ENCODE assay signal across 20 cellular contexts in the genomic region with DNA sequence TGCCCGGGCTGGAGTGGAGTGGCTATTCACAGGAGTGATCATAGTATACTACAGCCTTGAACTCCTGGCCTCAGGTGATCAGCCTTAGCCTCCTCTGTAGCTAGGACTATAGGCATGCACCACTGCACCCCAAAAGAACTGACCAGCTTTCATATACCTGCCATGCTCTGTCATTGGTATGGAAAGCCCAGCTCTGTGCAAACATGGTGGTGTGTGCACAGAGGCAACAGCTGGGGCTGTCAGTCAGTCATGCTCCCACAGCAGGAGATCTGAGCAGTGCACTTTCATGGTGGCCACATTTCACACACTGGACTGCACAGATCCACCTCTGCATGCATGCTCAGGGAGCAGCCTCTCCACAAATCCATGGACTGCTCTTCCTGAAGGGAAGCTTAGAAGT. TPM values are rescaled to one million over a fixed set of nuclear protein-coding genes. Genes with fewer than 3 reads are reported as not detected.
DNase-seq lines count a peak whose midpoint lies in the region; ATAC-seq and TF ChIP-seq lines count a peak whose summit lies in the region.
"Had no signal": no experiment of that assay in that cellular context is flagged by ENCODE, and none has a peak within 500 bp of the region (broad histone marks: within the 10 kb centered on the region; RNA-seq: fewer than 3 reads in every experiment).

No MANE protein-coding gene starts in this region.

- H3K4me3 ChIP-seq in aorta (ENCODE audit: low read length in 2 of 2): no peak overlapping the region
- H3K4me3 ChIP-seq: BLaER1 treated with 17β-estradiol and CSF1 and Interleukin-3, amounts not matched to agents 10 nM and 100 nM had no signal

- H3K27ac Mint-ChIP-seq in T-helper 17 cell: peak overlapping the region; percentile 62

- H3K36me3 ChIP-seq in aorta (ENCODE audit: control insufficient read depth in 1 of 2, insufficient read depth in 2 of 2, low read length in 1 of 2): no peaks in the 10 kb centered on the region
- H3K36me3 ChIP-seq: BLaER1 treated with 17β-estradiol and CSF1 and Interleukin-3, amounts not matched to agents 10 nM and 100 nM had no signal

- no peaks in the 10 kb centered on the region for H3K36me3 Mint-ChIP-seq in T-helper 17 cell (ENCODE audit: low read depth)
- H3K36me3 Mint-ChIP-seq: CD4-positive, alpha-beta memory T cell had no signal

- intact Hi-C loops in aorta (cut with DNase I): no loop called here

- peaks cover 10% of the 10 kb centered on the region for H3K4me1 Mint-ChIP-seq in T-helper 17 cell

- H3K4me3 Mint-ChIP-seq in T-helper 17 cell: no peak overlapping the region
- H3K4me3 Mint-ChIP-seq: CD4-positive, alpha-beta memory T cell had no signal

- H3K4me1 ChIP-seq in aorta (ENCODE audit: control insufficient read depth in 1 of 2, insufficient read depth in 2 of 2, low read length in 2 of 2) (no peaks in the 10 kb centered on the region), foreskin keratinocyte (no peaks in the 10 kb centered on the region)
- H3K4me1 ChIP-seq: Caco-2 had no signal

- H3K9me3 ChIP-seq in T-helper 17 cell (ENCODE audit: control insufficient read depth, low read length, poor library complexity, severe bottlenecking) (no peaks in the 10 kb centered on the region), aorta (ENCODE audit: control insufficient read depth, low read length) (no peaks in the 10 kb centered on the region)
- H3K9me3 ChIP-seq: BLaER1 treated with 17β-estradiol and CSF1 and Interleukin-3, amounts not matched to agents 10 nM and 100 nM; Caco-2 had no signal

- no peaks in the 10 kb centered on the region for H3K27me3 ChIP-seq in aorta (ENCODE audit: control insufficient read depth in 1 of 2, insufficient read depth in 2 of 2, low read length in 1 of 2)
- H3K27me3 ChIP-seq in foreskin keratinocyte: no peaks in the 10 kb centered on the region
- H3K27me3 ChIP-seq: BLaER1 treated with 17β-estradiol and CSF1 and Interleukin-3, amounts not matched to agents 10 nM and 100 nM had no signal

- no peak overlapping the region for H3K27ac ChIP-seq in aorta (ENCODE audit: low read depth in 1 of 2, low read length in 2 of 2)
- no peak overlapping the region for H3K27ac ChIP-seq in foreskin keratinocyte
- H3K27ac ChIP-seq: BLaER1 treated with 17β-estradiol and CSF1 and Interleukin-3, amounts not matched to agents 10 nM and 100 nM had no signal

- no peak for TF ChIP-seq CTCF in foreskin keratinocyte (conservative IDR thresholded peaks at IDR 0.05)

- ATAC-seq in T-helper 17 cell (no peak), aorta (ENCODE audit: low FRiP score) (peak; percentile 55), foreskin keratinocyte (no peak)
- ATAC-seq: Right ventricle myocardium inferior had no signal

- WGBS in aorta, 2 donors: 88 to 94% methylated on average over 1 of the region's 1 CpG

- no peaks in the 10 kb centered on the region for H3K27me3 Mint-ChIP-seq in T-helper 17 cell
- H3K27me3 Mint-ChIP-seq: CD4-positive, alpha-beta memory T cell had no signal

- DNase-seq in DMS53 (lab: John Stamatoyannopoulos, UW): peak; percentile 61
- DNase-seq in DMS53 treated with DMSO at 0.1 percent for 48 hours (lab: John Stamatoyannopoulos, UW; ENCODE audit: unreplicated experiment): no peak
- no peak for DNase-seq in T-helper 17 cell
- DNase-seq in myocyte (ENCODE audit: low read depth): peak; percentile 57
- no peak for DNase-seq in aorta
- DNase-seq in foreskin keratinocyte: no peak
- DNase-seq in NCI-H1694 (lab: John Stamatoyannopoulos, UW): no peak
- DNase-seq: 8988T; Caco-2; CD4-positive, alpha-beta memory T cell; DMS153; GF-D8; H7; KBM-7; NCI-H1092; NCI-H1436; NCI-H2029 treated with DMSO at 0.1 percent for 48 hours; NCI-H226 had no signal

RNA-seq across cellular contexts. Expression of a gene that starts 8.8 kb away (rescaled TPM):
- 100 to 1,000 TPM; 246 to 317 TPM for total RNA-seq in T-helper 17 cell
- 62.1 and 75.1 TPM in 2 replicates for total RNA-seq in myocyte
- polyA plus RNA-seq in myocyte (2012): 40.2 TPM
- 100 to 1,000 TPM; 115 to 132 TPM for total RNA-seq in aorta
- polyA plus RNA-seq in aorta: 10 to 100 TPM; 24.3 to 34.0 TPM
- 60.7 and 67.8 TPM in 2 replicates for total RNA-seq in foreskin keratinocyte
- 17.8 and 18.5 TPM in 2 replicates for polyA plus RNA-seq in foreskin keratinocyte

Comparison
In these comparisons a context has a peak if more than half of its experiments do, and no peak if none do; other contexts are left out.
1. DNase-seq: peak in DMS53 (single experiment) and myocyte (single experiment); none in DMS53 treated with DMSO at 0.1 percent for 48 hours (single experiment), T-helper 17 cell (0 of 3), aorta (0 of 2), foreskin keratinocyte (0 of 2) and NCI-H1694 (single experiment).